24 cellular contexts compared by ENCODE assay signal in genomic region chrX:66622209-66622608, GRCh38.
"Had no signal": no experiment of that assay in that cellular context is flagged by ENCODE, and none has a peak within 500 bp of the region (broad histone marks: within the 10 kb centered on the region; RNA-seq: fewer than 3 reads in every experiment).

No MANE protein-coding gene starts in this region.

- DNase-seq: activated CD4-positive, alpha-beta T cell treated with anti-CD3 and anti-CD28 coated beads, Interleukin-2, amount 50 U/mL, for 4 hours; activated CD8-positive, alpha-beta memory T cell treated with anti-CD3 and anti-CD28 coated beads for 24 hours; activated CD8-positive, alpha-beta memory T cell treated with anti-CD3 and anti-CD28 coated beads, Interleukin-2, amount 50 U/mL, for 4 hours; activated naive CD4-positive, alpha-beta T cell treated with anti-CD3 and anti-CD28 coated beads, Interleukin-2, amount 10 ng/mL, durations not matched to agents 7 days and 5 days; activated naive CD8-positive, alpha-beta T cell treated with anti-CD3 and anti-CD28 coated beads, Interleukin-2, amount 50 U/mL, for 24 hours; activated T-cell treated with anti-CD3 and anti-CD28 coated beads, Interleukin-2, amount 50 U/mL, for 24 hours; anterior cingulate cortex; erythroblast; head of caudate nucleus; hypothalamus; left ventricle myocardium superior; mammary epithelial cell; pancreas; psoas muscle; small intestine; stimulated activated CD4-positive, alpha-beta T cell treated with anti-CD3 and anti-CD28 coated beads, Interleukin-15, amount 100 ng/mL, for 24 hours; stomach; T-helper 1 cell had no signal

- H3K9me3 ChIP-seq: gastroesophageal sphincter, neutrophil, pancreas, psoas muscle, right atrium auricular region, stomach, suprapubic skin, tibial nerve had no signal

- H3K36me3 ChIP-seq: gastroesophageal sphincter, neutrophil, pancreas, right atrium auricular region, stomach, suprapubic skin, tibial nerve had no signal

- H3K4me3 ChIP-seq: gastroesophageal sphincter, pancreas, psoas muscle, right atrium auricular region, stomach, suprapubic skin, tibial nerve had no signal

- H3K4me1 ChIP-seq: gastroesophageal sphincter, pancreas, psoas muscle, right atrium auricular region, stomach, suprapubic skin, tibial nerve had no signal

- FAIRE-seq: islet of Langerhans, pancreas, small intestine had no signal

- H3K27me3 ChIP-seq: gastroesophageal sphincter, neutrophil, pancreas, right atrium auricular region, stomach, suprapubic skin, tibial nerve had no signal
